In genomic region chr13:99191900-99192399, GRCh38 we compare ENCODE assay signal across 1 cellular context.
TF ChIP-seq lines count a peak whose summit lies in the region.

No MANE protein-coding gene starts in this region.

TF ChIP-seq in GM12878, 131 proteins besides CTCF, POLR2A, EP300 and RAD21:
- no peak for TF ChIP-seq MYB (IDR thresholded peaks at IDR 0.05; ENCODE audit: borderline replicate concordance, low read depth, low read length)
- no peak for TF ChIP-seq MLLT1 (IDR thresholded peaks at IDR 0.05)
- no peak for TF ChIP-seq IRF3 (IDR thresholded peaks at IDR 0.05)
- no peak for TF ChIP-seq BCL11A (IDR thresholded peaks at IDR 0.05; ENCODE audit: low read depth, low read length)
- TF ChIP-seq FOXM1 (IDR thresholded peaks at IDR 0.05; ENCODE audit: low read depth, low read length): no peak
- no peak for TF ChIP-seq ZSCAN29 (IDR thresholded peaks at IDR 0.05)
- no peak for TF ChIP-seq SIX5 (IDR thresholded peaks at IDR 0.05; ENCODE audit: low read depth, low read length, severe bottlenecking)
- no peak for TF ChIP-seq ESRRA (IDR thresholded peaks at IDR 0.05; ENCODE audit: low read length)
- TF ChIP-seq JUND (IDR thresholded peaks at IDR 0.05; ENCODE audit: low read depth, low read length): no peak
